In the genomic region with DNA sequence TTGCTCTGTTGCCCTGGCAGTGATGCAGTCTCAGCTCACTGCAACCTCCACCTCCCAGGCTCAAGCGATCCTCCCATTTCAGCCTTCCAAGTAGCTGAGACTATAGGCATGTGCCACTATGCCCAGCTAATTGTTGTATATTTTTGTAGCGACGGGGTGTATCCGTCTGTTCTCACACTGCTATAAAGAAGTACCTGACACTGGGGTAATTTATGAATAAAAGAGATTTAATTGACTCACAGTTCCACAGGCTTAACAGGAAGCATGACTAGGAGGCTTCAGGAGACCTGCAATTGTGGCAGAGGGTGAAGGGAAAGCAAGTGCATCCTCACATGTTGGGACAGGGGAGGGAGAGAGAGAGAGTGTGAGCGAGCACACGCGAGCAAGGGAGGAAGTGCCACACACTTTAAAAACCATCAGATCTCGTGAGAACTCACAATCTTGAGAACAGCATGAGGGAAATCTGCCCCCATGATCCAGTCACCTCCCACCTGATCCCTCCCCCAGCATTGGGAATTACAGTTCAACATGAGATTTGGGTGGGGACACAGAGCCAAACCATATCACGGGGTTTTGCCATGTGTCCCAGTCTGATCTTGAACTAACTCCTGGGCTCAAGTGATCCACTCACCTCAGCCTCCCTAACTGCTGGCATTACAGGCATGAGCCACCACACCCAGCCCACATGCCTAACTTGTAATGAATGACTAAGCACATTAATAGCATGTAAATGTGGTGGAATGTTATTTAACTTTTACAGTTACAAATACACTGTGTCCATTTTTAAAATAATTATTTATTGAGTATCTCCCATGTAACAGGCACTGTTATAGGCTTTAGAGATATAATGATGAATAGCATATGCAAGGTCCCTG, we compare ENCODE assay signal across 14 cellular contexts.
A peak's percentile ranks its signal among the peaks of the same experiment; 100 is the strongest.
DNase-seq lines count a peak whose midpoint lies in the region; ATAC-seq and TF ChIP-seq lines count a peak whose summit lies in the region.
"Had no signal": no experiment of that assay in that cellular context is flagged by ENCODE, and none has a peak within 500 bp of the region (broad histone marks: within the 10 kb centered on the region; RNA-seq: fewer than 3 reads in every experiment).

No MANE protein-coding gene starts in this region.

- H3K9me3 Mint-ChIP-seq in CD8-positive, alpha-beta T cell: peaks cover 5% of the 10 kb centered on the region
- peaks cover 2% of the 10 kb centered on the region for H3K9me3 Mint-ChIP-seq in activated CD4-positive, alpha-beta memory T cell treated with anti-CD3 and anti-CD28 coated beads, Interleukin-2, amount 10 ng/mL, durations not matched to agents 7 days and 5 days
- H3K9me3 Mint-ChIP-seq: nephron had no signal

- no peaks in the 10 kb centered on the region for H3K27me3 Mint-ChIP-seq in CD8-positive, alpha-beta T cell (ENCODE audit: low read depth)
- no peaks in the 10 kb centered on the region for H3K27me3 Mint-ChIP-seq in activated CD4-positive, alpha-beta memory T cell treated with anti-CD3 and anti-CD28 coated beads, Interleukin-2, amount 10 ng/mL, durations not matched to agents 7 days and 5 days

- intact Hi-C loops in CD8-positive, alpha-beta T cell (cut with DNase I, micrococcal nuclease): loop anchor here in 1 of 2 experiments (5.0 kb wide), 1 partner anchor 107 kb away; no protein-coding TSS in a partner anchor
- intact Hi-C loops in HCT116 (cut with micrococcal nuclease) (no loop called here), mammary epithelial cell (cut with micrococcal nuclease) (no loop called here)

- H2AFZ ChIP-seq in HCT116 (ENCODE audit: low read depth, low read length, poor library complexity, severe bottlenecking) (no peak overlapping the region), mammary epithelial cell (ENCODE audit: low read depth, low read length) (no peak overlapping the region)

- RAD21 ChIA-PET in HCT116 (lab: Charles Lee; ENCODE audit: low non-redundant PET in 1 of 2, low total read pairs in 2 of 2, uncharacterized antibody in 2 of 2, unreplicated experiment in 2 of 2): no interaction called here

- peak overlapping the region; percentile 37 for H3K9ac ChIP-seq in HCT116 (ENCODE audit: low read length)
- H3K9ac ChIP-seq in mammary epithelial cell (ENCODE audit: insufficient read depth, low read length): no peak overlapping the region
- H3K9ac ChIP-seq: BLaER1 treated with 17β-estradiol and CSF1 and Interleukin-3, amounts not matched to agents 10 nM and 100 nM had no signal

- CTCF ChIA-PET in CD8-positive, alpha-beta T cell (lab: Charles Lee): no interaction called here
- CTCF ChIA-PET in HCT116 (lab: Charles Lee): no interaction called here
- CTCF ChIA-PET in mammary epithelial cell (lab: Charles Lee; ENCODE audit: low non-redundant PET): no interaction called here
- CTCF ChIA-PET in activated CD4-positive, alpha-beta memory T cell treated with anti-CD3 and anti-CD28 coated beads, Interleukin-2, amount 10 ng/mL, durations not matched to agents 7 days and 5 days (lab: Charles Lee): no interaction called here

- TF ChIP-seq CTCF in CD8-positive, alpha-beta T cell (IDR thresholded peaks at IDR 0.05): no peak
- TF ChIP-seq CTCF in HCT116 (IDR thresholded peaks at IDR 0.05 in 2 of 3, conservative IDR thresholded peaks at IDR 0.05 in 1 of 3; ENCODE audit: borderline replicate concordance in 1 of 3, insufficient read depth in 1 of 3, low read depth in 2 of 3, low read length in 2 of 3) (no peak), mammary epithelial cell (conservative IDR thresholded peaks at IDR 0.05 in 1 of 2, IDR thresholded peaks at IDR 0.05 in 1 of 2; ENCODE audit: extremely low read depth in 1 of 2, insufficient read depth in 1 of 2, low read depth in 1 of 2, low read length in 2 of 2) (no peak)

- H3K4me1 Mint-ChIP-seq in CD8-positive, alpha-beta T cell (ENCODE audit: low read depth): peaks cover 12% of the 10 kb centered on the region
- peaks cover 8% of the 10 kb centered on the region for H3K4me1 Mint-ChIP-seq in activated CD4-positive, alpha-beta memory T cell treated with anti-CD3 and anti-CD28 coated beads, Interleukin-2, amount 10 ng/mL, durations not matched to agents 7 days and 5 days

- POLR2A ChIA-PET in CD8-positive, alpha-beta T cell (lab: Charles Lee): no interaction called here
- POLR2A ChIA-PET in HCT116 (lab: Charles Lee): no interaction called here
- POLR2A ChIA-PET in activated CD4-positive, alpha-beta memory T cell treated with anti-CD3 and anti-CD28 coated beads, Interleukin-2, amount 10 ng/mL, durations not matched to agents 7 days and 5 days (lab: Charles Lee): no interaction called here

- no peak for TF ChIP-seq POLR2A in HCT116 (IDR thresholded peaks at IDR 0.05; ENCODE audit: borderline replicate concordance, extremely low read depth, insufficient read depth, insufficient read length)

- H4K20me1 ChIP-seq in HCT116 (ENCODE audit: insufficient read depth) (no peaks in the 10 kb centered on the region), mammary epithelial cell (ENCODE audit: insufficient read depth, low read length) (no peaks in the 10 kb centered on the region)

- no peak overlapping the region for H3K27ac ChIP-seq in CD8-positive, alpha-beta T cell (ENCODE audit: low read depth, low read length)
- H3K27ac ChIP-seq in HCT116 (ENCODE audit: low read depth, low read length) (no peak overlapping the region; the same call in 1 of the 2 replicates), mammary epithelial cell (ENCODE audit: insufficient read depth, low read depth, low read length) (peak overlapping the region; percentile 37)
- H3K27ac ChIP-seq: BLaER1 treated with 17β-estradiol and CSF1 and Interleukin-3, amounts not matched to agents 10 nM and 100 nM; colonic mucosa; suprapubic skin had no signal

- no peaks in the 10 kb centered on the region for H3K79me2 ChIP-seq in HCT116 (ENCODE audit: insufficient read depth, low read length)
- H3K79me2 ChIP-seq in mammary epithelial cell (ENCODE audit: insufficient read depth, low read length): peaks cover 53% of the 10 kb centered on the region

- H3K9me3 ChIP-seq in CD8-positive, alpha-beta T cell (ENCODE audit: low read length): no peaks in the 10 kb centered on the region
- H3K9me3 ChIP-seq in HCT116 (ENCODE audit: control insufficient read depth in 1 of 2, insufficient read depth in 1 of 2, low read depth in 1 of 2, low read length in 2 of 2): no peaks in the 10 kb centered on the region
- H3K9me3 ChIP-seq in mammary epithelial cell (replicated peaks; ENCODE audit: insufficient read depth, low read length): no peaks in the 10 kb centered on the region
- H3K9me3 ChIP-seq: colonic mucosa, suprapubic skin had no signal

- H3K27me3 ChIP-seq in CD8-positive, alpha-beta T cell (ENCODE audit: insufficient read depth, low read length): no peaks in the 10 kb centered on the region
- H3K27me3 ChIP-seq in HCT116 (ENCODE audit: insufficient read depth, low read length) (no peaks in the 10 kb centered on the region), mammary epithelial cell (ENCODE audit: insufficient read depth, low read length) (no peaks in the 10 kb centered on the region)
- H3K27me3 ChIP-seq: BLaER1 treated with 17β-estradiol and CSF1 and Interleukin-3, amounts not matched to agents 10 nM and 100 nM; colonic mucosa; suprapubic skin had no signal

- no peak overlapping the region for H3K4me3 ChIP-seq in CD8-positive, alpha-beta T cell (ENCODE audit: low read depth, low read length)
- H3K4me3 ChIP-seq in HCT116 (replicated peaks in 1 of 2; ENCODE audit: low read depth in 1 of 2, low read length in 2 of 2) (no peak overlapping the region), mammary epithelial cell (replicated peaks in 1 of 3; ENCODE audit: insufficient read depth in 1 of 3, low read depth in 2 of 3, low read length in 3 of 3) (no peak overlapping the region)
- H3K4me3 ChIP-seq: BLaER1 treated with 17β-estradiol and CSF1 and Interleukin-3, amounts not matched to agents 10 nM and 100 nM; colonic mucosa; suprapubic skin had no signal

- H3K4me2 ChIP-seq in HCT116 (ENCODE audit: low read length) (peak overlapping the region; percentile 58), mammary epithelial cell (ENCODE audit: insufficient read depth, low read depth, low read length) (no peak overlapping the region)
- H3K4me2 ChIP-seq: BLaER1 treated with 17β-estradiol and CSF1 and Interleukin-3, amounts not matched to agents 10 nM and 100 nM had no signal

- in situ Hi-C loops in mammary epithelial cell (cut with MboI; ENCODE audit: low sequenced_read_pairs in 2 of 2): no loop called here

- H3K36me3 Mint-ChIP-seq in CD8-positive, alpha-beta T cell: peaks cover 58% of the 10 kb centered on the region
- peaks cover 34% of the 10 kb centered on the region for H3K36me3 Mint-ChIP-seq in activated CD4-positive, alpha-beta memory T cell treated with anti-CD3 and anti-CD28 coated beads, Interleukin-2, amount 10 ng/mL, durations not matched to agents 7 days and 5 days (ENCODE audit: low read depth)

- H3K4me1 ChIP-seq in CD8-positive, alpha-beta T cell (ENCODE audit: insufficient read depth, low read length): no peaks in the 10 kb centered on the region
- H3K4me1 ChIP-seq in HCT116 (ENCODE audit: control insufficient read depth in 1 of 2, insufficient read depth in 2 of 2, low read length in 2 of 2) (peaks cover 14 to 32% of the 10 kb centered on the region in 2 experiments), mammary epithelial cell (ENCODE audit: insufficient read depth, low read length) (peaks cover 23% of the 10 kb centered on the region)

- no peak overlapping the region for H3K4me3 Mint-ChIP-seq in CD8-positive, alpha-beta T cell
- H3K4me3 Mint-ChIP-seq in activated CD4-positive, alpha-beta memory T cell treated with anti-CD3 and anti-CD28 coated beads, Interleukin-2, amount 10 ng/mL, durations not matched to agents 7 days and 5 days: no peak overlapping the region
- H3K4me3 Mint-ChIP-seq: nephron had no signal

- no peak for DNase-seq in CD8-positive, alpha-beta T cell
- DNase-seq in HCT116 (ENCODE audit: low read depth, low spot score) (no peak), mammary epithelial cell (peak; percentile 66), iris pigment epithelial cell (ENCODE audit: low read depth) (peak; percentile 36), SHP77 (lab: John Stamatoyannopoulos, UW) (no peak), medulla oblongata (ENCODE audit: extremely low spot score) (no peak)
- DNase-seq in activated CD4-positive, alpha-beta memory T cell treated with anti-CD3 and anti-CD28 coated beads, Interleukin-2, amount 10 ng/mL, durations not matched to agents 7 days and 5 days: no peak
- DNase-seq: colonic mucosa, NCI-H1417 treated with DMSO at 0.1 percent for 48 hours, NCI-H524 had no signal

- no peak for TF ChIP-seq RAD21 in HCT116 (IDR thresholded peaks at IDR 0.05; ENCODE audit: low read depth)

- no peaks in the 10 kb centered on the region for H3K36me3 ChIP-seq in CD8-positive, alpha-beta T cell (ENCODE audit: insufficient read depth, low read length)
- H3K36me3 ChIP-seq in HCT116 (ENCODE audit: control insufficient read depth in 1 of 2, insufficient read depth in 2 of 2, low read length in 2 of 2): no peaks in the 10 kb centered on the region
- H3K36me3 ChIP-seq in mammary epithelial cell (ENCODE audit: insufficient read depth, low read length): peaks cover 5% of the 10 kb centered on the region

- no peaks in the 10 kb centered on the region for H3K9me2 ChIP-seq in HCT116 (ENCODE audit: insufficient read depth)

- no peak for ATAC-seq in CD8-positive, alpha-beta T cell
- peak; percentile 79 for ATAC-seq in HCT116
- no peak for ATAC-seq in HG03571 (IDR thresholded peaks at IDR 0.05; ENCODE audit: unreplicated experiment)

- 100% methylated on average over 8 of the region's 9 CpGs for WGBS in mammary epithelial cell (ENCODE audit: low coverage, missing lambda C conversion rate)

- H3K27ac Mint-ChIP-seq in CD8-positive, alpha-beta T cell: peak overlapping the region; percentile 67
- H3K27ac Mint-ChIP-seq in activated CD4-positive, alpha-beta memory T cell treated with anti-CD3 and anti-CD28 coated beads, Interleukin-2, amount 10 ng/mL, durations not matched to agents 7 days and 5 days: no peak overlapping the region
- H3K27ac Mint-ChIP-seq: nephron had no signal

- dilution Hi-C loops in mammary epithelial cell (cut with HindIII; ENCODE audit: low sequenced_read_pairs): no loop called here

- BruUV-seq in HCT116 (replicated peaks; lab: Mats Ljungman, UMichigan) (no TSS peak), mammary epithelial cell (replicated peaks; lab: Mats Ljungman, UMichigan) (no TSS peak)

Comparison
In these comparisons a context has a peak if more than half of its experiments do, and no peak if none do; other contexts are left out.
1. DNase-seq: peak in mammary epithelial cell (single experiment) and iris pigment epithelial cell (single experiment); none in CD8-positive, alpha-beta T cell (0 of 7), HCT116 (single experiment), SHP77 (0 of 2), activated CD4-positive, alpha-beta memory T cell treated with anti-CD3 and anti-CD28 coated beads, Interleukin-2, amount 10 ng/mL, durations not matched to agents 7 days and 5 days (single experiment) and medulla oblongata (single experiment).